In the genomic region with DNA sequence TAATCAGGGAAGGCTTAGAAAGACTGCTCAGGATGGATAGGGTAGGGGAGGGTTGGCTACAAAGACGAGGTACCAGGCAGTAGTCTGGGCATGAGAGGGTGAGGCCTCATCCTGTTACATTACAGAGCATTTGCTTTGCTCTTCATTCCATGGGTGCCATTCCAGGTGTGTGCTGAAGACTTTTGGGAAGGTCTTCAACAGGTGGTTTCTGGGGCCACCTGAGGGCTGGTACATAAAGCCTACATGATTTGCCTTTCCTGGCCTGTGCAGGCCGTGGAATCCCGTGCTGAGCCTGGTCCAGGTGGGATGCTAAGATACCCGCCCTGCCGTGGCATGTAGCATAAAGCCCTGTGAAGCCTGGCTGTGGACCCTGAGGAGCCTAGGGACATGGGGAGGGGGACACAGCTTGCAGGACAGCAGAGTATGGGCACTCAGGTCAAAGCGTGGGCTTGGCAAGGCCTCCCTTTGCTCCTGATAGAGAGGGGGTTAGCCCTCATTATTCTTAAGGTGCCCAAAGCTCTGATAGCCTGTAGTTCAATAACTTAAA, we compare ENCODE assay signal across 21 cellular contexts. TPM values are rescaled to one million over a fixed set of nuclear protein-coding genes. Genes with fewer than 3 reads are reported as not detected.
DNase-seq lines count a peak whose midpoint lies in the region; TF ChIP-seq lines count a peak whose summit lies in the region.
"Had no signal": no experiment of that assay in that cellular context is flagged by ENCODE, and none has a peak within 500 bp of the region (broad histone marks: within the 10 kb centered on the region; RNA-seq: fewer than 3 reads in every experiment).

No MANE protein-coding gene starts in this region.

- peak overlapping the region; percentile 99 for H3K27ac ChIP-seq in Karpas-422 (ENCODE audit: low read length)
- H3K27ac ChIP-seq in suprapubic skin: no peak overlapping the region
- no peak overlapping the region for H3K27ac ChIP-seq in SJCRH30
- no peak overlapping the region for H3K27ac ChIP-seq in adrenal gland
- H3K27ac ChIP-seq: A549; BLaER1 treated with 17β-estradiol and CSF1 and Interleukin-3, amounts not matched to agents 10 nM and 100 nM had no signal

- 94% methylated on average over 2 of the region's 6 CpGs for WGBS in suprapubic skin
- WGBS in adrenal gland, 4 donors: 91 to 94% (median 92%) methylated on average over 4 to 6 of the region's 6 CpGs

- no peak overlapping the region for H2AFZ ChIP-seq in Karpas-422 (ENCODE audit: low read length)

- TF ChIP-seq EP300 in suprapubic skin (IDR thresholded peaks at IDR 0.05): no peak

- no peak for DNase-seq in Karpas-422
- peak; percentile 67 for DNase-seq in mesenteric fat pad (ENCODE audit: low spot score)
- DNase-seq in suprapubic skin (ENCODE audit: low spot score in 2 of 2): peak; percentile 32 to 50
- DNase-seq in SJCRH30: no peak
- DNase-seq in NCI-H2029 treated with DMSO at 0.1 percent for 48 hours (lab: John Stamatoyannopoulos, UW): no peak
- no peak for DNase-seq in adrenal gland
- DNase-seq: 8988T; ACHN; AML-193; BE2C; CD4-positive, alpha-beta T cell; CD8-positive, alpha-beta memory T cell; DMS 273 treated with DMSO at 0.1 percent for 48 hours; DMS79; EL; GF-D8; GOT3 had no signal

- H3K9me2 ChIP-seq in Karpas-422 (replicated peaks; ENCODE audit: insufficient read depth, low read length): no peaks in the 10 kb centered on the region

- TF ChIP-seq CTCF in suprapubic skin (IDR thresholded peaks at IDR 0.05): no peak
- no peak for TF ChIP-seq CTCF in adrenal gland (IDR thresholded peaks at IDR 0.05)

- H3K9me3 ChIP-seq in Karpas-422 (ENCODE audit: low read length) (no peaks in the 10 kb centered on the region), suprapubic skin (no peaks in the 10 kb centered on the region), SJCRH30 (replicated peaks) (no peaks in the 10 kb centered on the region), adrenal gland (replicated peaks in 1 of 3) (no peaks in the 10 kb centered on the region)
- H3K9me3 ChIP-seq: BE2C, HAP-1 had no signal

- H3K79me2 ChIP-seq in Karpas-422 (ENCODE audit: low read length): no peaks in the 10 kb centered on the region

- H3K4me3 ChIP-seq in Karpas-422 (ENCODE audit: low read length) (no peak overlapping the region), suprapubic skin (no peak overlapping the region), SJCRH30 (no peak overlapping the region), adrenal gland (no peak overlapping the region)
- H3K4me3 ChIP-seq: A549; BLaER1 treated with 17β-estradiol and CSF1 and Interleukin-3, amounts not matched to agents 10 nM and 100 nM; HAP-1 had no signal

- no peak for TF ChIP-seq POLR2A in suprapubic skin (IDR thresholded peaks at IDR 0.05)
- TF ChIP-seq POLR2A in adrenal gland (IDR thresholded peaks at IDR 0.05): no peak

- H3K9ac ChIP-seq in Karpas-422 (ENCODE audit: low read length): peak overlapping the region; percentile 38
- H3K9ac ChIP-seq: BLaER1 treated with 17β-estradiol and CSF1 and Interleukin-3, amounts not matched to agents 10 nM and 100 nM had no signal

- H3K36me3 ChIP-seq in Karpas-422 (ENCODE audit: insufficient read depth, low read length) (no peaks in the 10 kb centered on the region), suprapubic skin (no peaks in the 10 kb centered on the region), SJCRH30 (no peaks in the 10 kb centered on the region), adrenal gland (replicated peaks in 1 of 2) (no peaks in the 10 kb centered on the region)
- H3K36me3 ChIP-seq: BE2C; BLaER1 treated with 17β-estradiol and CSF1 and Interleukin-3, amounts not matched to agents 10 nM and 100 nM; HAP-1 had no signal

- intact Hi-C loops in adrenal gland (cut with DNase I): no loop called here

- H3K4me1 ChIP-seq in Karpas-422 (ENCODE audit: low read length) (peaks cover 93% of the 10 kb centered on the region), suprapubic skin (no peaks in the 10 kb centered on the region), SJCRH30 (no peaks in the 10 kb centered on the region), adrenal gland (replicated peaks in 1 of 2) (no peaks in the 10 kb centered on the region)
- H3K4me1 ChIP-seq: A549; BE2C; BLaER1 treated with 17β-estradiol and CSF1 and Interleukin-3, amounts not matched to agents 10 nM and 100 nM had no signal

- H3K4me2 ChIP-seq in Karpas-422 (ENCODE audit: low read depth, low read length, poor library complexity, severe bottlenecking): peak overlapping the region; percentile 73
- H3K4me2 ChIP-seq: A549; BLaER1 treated with 17β-estradiol and CSF1 and Interleukin-3, amounts not matched to agents 10 nM and 100 nM had no signal

- H3K27me3 ChIP-seq in Karpas-422 (ENCODE audit: low read length): no peaks in the 10 kb centered on the region
- no peaks in the 10 kb centered on the region for H3K27me3 ChIP-seq in suprapubic skin
- no peaks in the 10 kb centered on the region for H3K27me3 ChIP-seq in SJCRH30
- H3K27me3 ChIP-seq in adrenal gland: no peaks in the 10 kb centered on the region
- H3K27me3 ChIP-seq: BE2C; BLaER1 treated with 17β-estradiol and CSF1 and Interleukin-3, amounts not matched to agents 10 nM and 100 nM had no signal

- H4K20me1 ChIP-seq in Karpas-422 (ENCODE audit: insufficient read depth, low read depth, low read length): no peaks in the 10 kb centered on the region
- H4K20me1 ChIP-seq: BLaER1 treated with 17β-estradiol and CSF1 and Interleukin-3, amounts not matched to agents 10 nM and 100 nM had no signal

RNA-seq across cellular contexts. Expression of a gene that starts 55.6 kb away (rescaled TPM):
- 7.0 and 11.6 TPM in 2 replicates for total RNA-seq in Karpas-422 (2014; rRNA removed; shearing (Covaris generic); ENCODE audit: low replicate concordance)
- total RNA-seq in mesenteric fat pad: not detected
- 1 to 10 TPM in 1 of 4 donors, under 1 TPM in 3; 0.10 to 1.5 (median 0.51) TPM for total RNA-seq in suprapubic skin
- 14.2 and 15.2 TPM in 2 replicates for total RNA-seq in SJCRH30 (2014; rRNA removed; shearing (Covaris generic))
- 1 to 10 TPM; 2.3 to 9.2 (median 6.8) TPM for total RNA-seq in adrenal gland
- 1 to 10 TPM; 2.4 to 2.7 (median 2.7) TPM for polyA plus RNA-seq in adrenal gland
- total RNA-seq: CD4-positive, alpha-beta T cell; CD8-positive, alpha-beta memory T cell had no signal
- polyA plus RNA-seq: A549; CD14-positive monocyte; CD8-positive, alpha-beta memory T cell had no signal

Comparison
In these comparisons a context has a peak if more than half of its experiments do, and no peak if none do; other contexts are left out.
1. DNase-seq: peak in mesenteric fat pad (single experiment) and suprapubic skin (2 of 2); none in Karpas-422 (single experiment), SJCRH30 (0 of 2), NCI-H2029 treated with DMSO at 0.1 percent for 48 hours (single experiment) and adrenal gland (0 of 7).